In genomic region chr9:128786681-128787582, GRCh38 we compare ENCODE assay signal across 8 cellular contexts. TPM values are rescaled to one million over a fixed set of nuclear protein-coding genes. Genes with fewer than 3 reads are reported as not detected.
DNase-seq lines count a peak whose midpoint lies in the region; ATAC-seq and TF ChIP-seq lines count a peak whose summit lies in the region.

Gene TBC1D13, plus strand, starts transcription at chr9:128787253. Its CDS starts 101 bp downstream, at chr9:128787354.

- 7 to 17% (median 8%) methylated on average over 27 to 64 of the region's 64 CpGs for WGBS in spleen, 5 donors

- peak; percentile 96 for DNase-seq in AG08395 (ENCODE audit: low spot score)
- peak; percentile 20 to 79 for DNase-seq in NCI-H446 (lab: John Stamatoyannopoulos, UW)
- DNase-seq in activated CD4-positive, CD25-positive, alpha-beta regulatory T cell (lab: John Stamatoyannopoulos, UW), result peak; percentile 76 to 83 (median 80)
- DNase-seq in cardiac fibroblast (ENCODE audit: low read depth in 2 of 2), result peak; percentile 81 to 89
- peak; percentile 81 for DNase-seq in inferior parietal cortex (ENCODE audit: extremely low spot score)
- peak; percentile 97 for DNase-seq in spleen

- H3K4me3 ChIP-seq in cardiac fibroblast (replicated peaks in 1 of 2; ENCODE audit: low read depth in 2 of 2, low read length in 2 of 2) (peak within 1 kb of the TSS; percentile 100), spleen (peak within 1 kb of the TSS; percentile 51 to 99 (median 97))

- intact Hi-C loops in spleen (cut with DNase I; ENCODE audit: low total_unique reads), result no loop called here

- peaks cover 9 to 60% (median 26%) of the 10 kb centered on the region in 6 donors for H3K4me1 ChIP-seq in spleen

- TF ChIP-seq CTCF in cardiac fibroblast (IDR thresholded peaks at IDR 0.05; ENCODE audit: low read depth, low read length) (no peak), spleen (IDR thresholded peaks at IDR 0.05 in 8 of 11, conservative IDR thresholded peaks at IDR 0.05 in 3 of 11) (peak in 3 of 11 experiments; percentile 10 to 34 (median 21))

- TF ChIP-seq POLR2A in spleen (IDR thresholded peaks at IDR 0.05), result peak in 1 of 3 donors; percentile 47

- peaks cover 0 to 5% (median under 1%) of the 10 kb centered on the region in 8 donors for H3K9me3 ChIP-seq in spleen

- peak within 1 kb of the TSS; percentile 69 to 92 (median 89) for H3K27ac ChIP-seq in spleen

- H3K27me3 ChIP-seq in spleen (replicated peaks in 1 of 7), result no peaks in the 10 kb centered on the region

- ATAC-seq in GM19023 (IDR thresholded peaks at IDR 0.05; ENCODE audit: unreplicated experiment) (peak; percentile 89), HG03196 (IDR thresholded peaks at IDR 0.05; ENCODE audit: unreplicated experiment) (peak; percentile 83)

- peaks cover 0 to 38% (median 17%) of the 10 kb centered on the region in 6 donors for H3K36me3 ChIP-seq in spleen

RNA-seq across cellular contexts. Expression of gene TBC1D13, which starts in this region (rescaled TPM):
- 10 to 100 TPM; 19.9 to 34.2 (median 27.7) TPM for total RNA-seq in spleen
- 10 to 100 TPM; 10.8 to 19.6 (median 16.8) TPM for polyA plus RNA-seq in spleen

Comparison
In these comparisons a context has a peak if more than half of its experiments do, and no peak if none do; other contexts are left out.
1. Peak in every context shown above with its lines: DNase-seq, ATAC-seq, H3K4me3 ChIP-seq and H3K27ac ChIP-seq.